ENCODE assay signal across 9 cellular contexts in genomic region chr7:99549545-99549944, GRCh38. TPM values are rescaled to one million over a fixed set of nuclear protein-coding genes. Genes with fewer than 3 reads are reported as not detected.
DNase-seq lines count a peak whose midpoint lies in the region; ATAC-seq and TF ChIP-seq lines count a peak whose summit lies in the region.
"Not testable (repeated sequence)": the region's sequence is repeated elsewhere in the genome, so short reads cannot be mapped to it uniquely, and the experiment has no call there.
"Had no signal": no experiment of that assay in that cellular context is flagged by ENCODE, and none has a peak within 500 bp of the region (broad histone marks: within the 10 kb centered on the region; RNA-seq: fewer than 3 reads in every experiment).

No MANE protein-coding gene starts in this region.

- H3K4me3 Mint-ChIP-seq in CD4-positive, alpha-beta T cell, result peak overlapping the region; percentile 81
- H3K4me3 Mint-ChIP-seq in WTC11, result peak overlapping the region; percentile 30; the same call in 1 of the 2 replicates
- H3K4me3 Mint-ChIP-seq in activated naive CD8-positive, alpha-beta T cell, result peak overlapping the region; percentile 57
- H3K4me3 Mint-ChIP-seq in brain, result peak overlapping the region in 4 of 5 experiments; percentile 36 to 82 (median 58)
- peak overlapping the region; percentile 45 to 86 (median 46) for H3K4me3 Mint-ChIP-seq in nephron
- H3K4me3 Mint-ChIP-seq in neural crest cell, result peak overlapping the region; percentile 71
- H3K4me3 Mint-ChIP-seq in type B pancreatic cell, result peak overlapping the region; percentile 78

- H3K27ac Mint-ChIP-seq in CD4-positive, alpha-beta T cell, result peak overlapping the region; percentile 55
- not testable (repeated sequence) for H3K27ac Mint-ChIP-seq in WTC11; activated naive CD8-positive, alpha-beta T cell; brain; nephron; neural crest cell (ENCODE audit: unreplicated experiment); type B pancreatic cell

- H3K9me3 ChIP-seq in CD4-positive, alpha-beta T cell (ENCODE audit: control insufficient read depth, low read length), result not testable (repeated sequence)

- peaks cover 47% of the 10 kb centered on the region for H3K4me1 Mint-ChIP-seq in CD4-positive, alpha-beta T cell (ENCODE audit: low read depth)
- not testable (repeated sequence) for H3K4me1 Mint-ChIP-seq in WTC11; type B pancreatic cell (ENCODE audit: unreplicated experiment)
- H3K4me1 Mint-ChIP-seq in activated naive CD8-positive, alpha-beta T cell (ENCODE audit: low read depth), result peaks cover 28% of the 10 kb centered on the region
- H3K4me1 Mint-ChIP-seq in brain (peaks cover 28% of the 10 kb centered on the region), nephron (peaks cover 15% of the 10 kb centered on the region), neural crest cell (peaks cover 22% of the 10 kb centered on the region)

- not testable (repeated sequence) for H3K27me3 Mint-ChIP-seq in CD4-positive, alpha-beta T cell; WTC11 (ENCODE audit: low read depth); activated naive CD8-positive, alpha-beta T cell; brain; nephron (ENCODE audit: low read depth); neural crest cell (ENCODE audit: low read depth); type B pancreatic cell

- not testable (repeated sequence) for ATAC-seq in CD4-positive, alpha-beta T cell (ENCODE audit: poor library complexity); WTC11

- peaks cover 60% of the 10 kb centered on the region for H3K36me3 Mint-ChIP-seq in CD4-positive, alpha-beta T cell (ENCODE audit: low read depth)
- H3K36me3 Mint-ChIP-seq in WTC11 (peaks cover 32% of the 10 kb centered on the region), brain (peaks cover 79% of the 10 kb centered on the region), nephron (ENCODE audit: low read depth) (peaks cover 78% of the 10 kb centered on the region), neural crest cell (ENCODE audit: low read depth) (peaks cover 36% of the 10 kb centered on the region), type B pancreatic cell (peaks cover 30% of the 10 kb centered on the region)
- H3K36me3 Mint-ChIP-seq in activated naive CD8-positive, alpha-beta T cell, result peaks cover 12% of the 10 kb centered on the region

- intact Hi-C loops in CD4-positive, alpha-beta T cell (cut with DNase I, micrococcal nuclease), result not testable (repeated sequence)

- H3K27ac ChIP-seq in CD4-positive, alpha-beta T cell (ENCODE audit: low read depth, low read length), result not testable (repeated sequence)

- CTCF ChIA-PET in CD4-positive, alpha-beta T cell (lab: Charles Lee); WTC11 (lab: Charles Lee): not testable (repeated sequence)

- not testable (repeated sequence) for DNase-seq in CD4-positive, alpha-beta T cell; WTC11 (ENCODE audit: low spot score); neural crest cell (ENCODE audit: low read depth, low spot score); type B pancreatic cell (ENCODE audit: extremely low spot score, unreplicated experiment)

- H3K27me3 ChIP-seq in CD4-positive, alpha-beta T cell (ENCODE audit: control insufficient read depth, insufficient read depth, low read length), result not testable (repeated sequence)

- POLR2A ChIA-PET in CD4-positive, alpha-beta T cell (lab: Charles Lee); WTC11 (lab: Charles Lee): not testable (repeated sequence)

- not testable (repeated sequence) for TF ChIP-seq CTCF in CD4-positive, alpha-beta T cell (IDR thresholded peaks at IDR 0.05); WTC11 (IDR thresholded peaks at IDR 0.05); brain (conservative IDR thresholded peaks at IDR 0.05); nephron (IDR thresholded peaks at IDR 0.05; ENCODE audit: unreplicated experiment in 3 of 3); neural crest cell (conservative IDR thresholded peaks at IDR 0.05); type B pancreatic cell (conservative IDR thresholded peaks at IDR 0.05)

- H3K9me3 Mint-ChIP-seq in CD4-positive, alpha-beta T cell; activated naive CD8-positive, alpha-beta T cell (ENCODE audit: low read depth); neural crest cell: not testable (repeated sequence)
- H3K9me3 Mint-ChIP-seq in WTC11 (peaks cover 20% of the 10 kb centered on the region), brain (peaks cover 12 to 33% (median 22%) of the 10 kb centered on the region in 5 experiments), nephron (peaks cover 25% of the 10 kb centered on the region), type B pancreatic cell (peaks cover 12% of the 10 kb centered on the region)

RNA-seq across cellular contexts. Expression of gene FAM200A, which starts 2.4 kb away (rescaled TPM):
- 1 to 10 TPM; 1.5 to 1.8 TPM for total RNA-seq in CD4-positive, alpha-beta T cell
- total RNA-seq in WTC11 (2021) (5.9 to 7.2 TPM (median 6.6 TPM) in 3 replicates), neural crest cell (10.6 and 10.9 TPM in 2 replicates), type B pancreatic cell (ENCODE audit: low replicate concordance) (10.2 and 10.8 TPM in 2 replicates)
- 4.1 TPM for polyA plus RNA-seq in brain (ENCODE audit: insufficient read depth, low read depth, low replicate concordance)

RNA-seq across cellular contexts. Expression of gene ZNF655, which starts 8.9 kb away (rescaled TPM):
- 100 to 1,000 TPM; 145 to 146 TPM for total RNA-seq in CD4-positive, alpha-beta T cell
- total RNA-seq in WTC11 (2021), result 37.1 to 40.4 TPM (median 38.2 TPM) in 3 replicates
- 16.7 TPM for polyA plus RNA-seq in brain (ENCODE audit: insufficient read depth, low read depth, low replicate concordance)
- total RNA-seq in neural crest cell, result 56.0 and 57.0 TPM in 2 replicates
- 69.2 and 89.1 TPM in 2 replicates for total RNA-seq in type B pancreatic cell (ENCODE audit: low replicate concordance)

RNA-seq across cellular contexts. Expression of gene ZKSCAN5, which starts 45.1 kb away (rescaled TPM):
- 1 to 10 TPM; 3.8 to 4.4 TPM for total RNA-seq in CD4-positive, alpha-beta T cell
- total RNA-seq in WTC11 (2021), result 14.5 to 15.7 TPM (median 15.5 TPM) in 3 replicates
- polyA plus RNA-seq in brain (ENCODE audit: insufficient read depth, low read depth, low replicate concordance), result 7.3 TPM
- 21.5 and 21.7 TPM in 2 replicates for total RNA-seq in neural crest cell
- total RNA-seq in type B pancreatic cell (ENCODE audit: low replicate concordance), result 9.2 and 14.0 TPM in 2 replicates

RNA-seq across cellular contexts. Expression of gene TMEM225B, which starts 48.5 kb away (rescaled TPM):
- total RNA-seq in CD4-positive, alpha-beta T cell, result 1 to 10 TPM; 1.0 TPM
- total RNA-seq in WTC11 (2021) (0.78 to 0.81 TPM (median 0.78 TPM) in 3 replicates), neural crest cell (0.91 and 1.8 TPM in 2 replicates), type B pancreatic cell (ENCODE audit: low replicate concordance) (0.36 and 0.82 TPM in 2 replicates)
- 2.7 TPM for polyA plus RNA-seq in brain (ENCODE audit: insufficient read depth, low read depth, low replicate concordance)
- total RNA-seq: A172, G401 had no signal

RNA-seq across cellular contexts. Expression of gene ZNF394, which starts 49.5 kb away (rescaled TPM):
- 100 to 1,000 TPM; 215 to 223 TPM for total RNA-seq in CD4-positive, alpha-beta T cell
- total RNA-seq in WTC11 (2021) (23.0 to 24.0 TPM (median 23.1 TPM) in 3 replicates), neural crest cell (17.5 and 19.5 TPM in 2 replicates), type B pancreatic cell (ENCODE audit: low replicate concordance) (24.3 and 31.8 TPM in 2 replicates)
- polyA plus RNA-seq in brain (ENCODE audit: insufficient read depth, low read depth, low replicate concordance), result 10.6 TPM

Comparison
In these comparisons a context has a peak if more than half of its experiments do, and no peak if none do; other contexts are left out.
1. H3K4me3 Mint-ChIP-seq: peak in every context shown above with its lines; median percentile 81 in CD4-positive, alpha-beta T cell; 78 in type B pancreatic cell; 71 in neural crest cell; 58 in brain; 57 in activated naive CD8-positive, alpha-beta T cell; 46 in nephron; 30 in WTC11.